ENCODE assay signal across 18 cellular contexts in genomic region chr14:91389173-91389572, GRCh38. TPM values are rescaled to one million over a fixed set of nuclear protein-coding genes. Genes with fewer than 3 reads are reported as not detected.
DNase-seq lines count a peak whose midpoint lies in the region; ATAC-seq, FAIRE-seq and TF ChIP-seq lines count a peak whose summit lies in the region.
"Had no signal": no experiment of that assay in that cellular context is flagged by ENCODE, and none has a peak within 500 bp of the region (broad histone marks: within the 10 kb centered on the region; RNA-seq: fewer than 3 reads in every experiment).

No MANE protein-coding gene starts in this region.

- H4K20me1 ChIP-seq in OCI-LY1 (ENCODE audit: insufficient read depth, low read length), result no peaks in the 10 kb centered on the region
- H4K20me1 ChIP-seq in GM12878 (ENCODE audit: control insufficient read depth, insufficient read depth), result peaks cover 10% of the 10 kb centered on the region; the same call in 1 of the 2 replicates

- TF ChIP-seq EP300 in GM12878 (IDR thresholded peaks at IDR 0.05; ENCODE audit: borderline replicate concordance in 1 of 2, control insufficient read depth in 1 of 2, low read depth in 2 of 2, low read length in 2 of 2), result no peak
- no peak for TF ChIP-seq EP300 in stomach (IDR thresholded peaks at IDR 0.05)

- no peaks in the 10 kb centered on the region for H3K27me3 Mint-ChIP-seq in T-helper 2 cell treated with Interferon-gamma antibody and Interleukin-4, amounts not matched to agents 5 μg/mL and 100 μg/mL, for 36 hours (ENCODE audit: low read depth)
- no peaks in the 10 kb centered on the region for H3K27me3 Mint-ChIP-seq in naive thymus-derived CD4-positive, alpha-beta T cell
- H3K27me3 Mint-ChIP-seq: progenitor cell of endocrine pancreas had no signal

- no peaks in the 10 kb centered on the region for H3F3A ChIP-seq in OCI-LY1 (ENCODE audit: insufficient read depth, low read length)

- H3K4me3 Mint-ChIP-seq in T-helper 2 cell treated with Interferon-gamma antibody and Interleukin-4, amounts not matched to agents 5 μg/mL and 100 μg/mL, for 36 hours, result peak overlapping the region; percentile 36
- peak overlapping the region in 8 of 10 donors; percentile 26 to 92 (median 75) for H3K4me3 Mint-ChIP-seq in naive thymus-derived CD4-positive, alpha-beta T cell

- POLR2A ChIA-PET in GM12878 (lab: Charles Lee), result interaction anchor here (1.0 to 4.2 kb wide), 4 partner anchors 10 to 22 kb away, joined by 3 to 18 read pairs (median 4); no protein-coding TSS in a partner anchor
- POLR2A ChIA-PET in naive thymus-derived CD4-positive, alpha-beta T cell (lab: Charles Lee), result interaction anchor here (0.6 to 22.3 kb wide), 7 partner anchors 8 to 470 kb away, joined by 3 to 328 read pairs (median 11); partner anchors contain the start of gene CCDC88C

- SMC1A ChIA-PET in GM12878 (lab: Charles Lee; ENCODE audit: uncharacterized antibody, unreplicated experiment), result interaction anchor here (1.6 to 3.1 kb wide), 6 partner anchors 9 to 43 kb away, joined by 5 to 21 read pairs (median 11); no protein-coding TSS in a partner anchor

- H3K79me2 ChIP-seq in OCI-LY1 (ENCODE audit: insufficient read depth, low read length) (peaks cover 98% of the 10 kb centered on the region), GM12878 (ENCODE audit: control insufficient read depth, insufficient read depth, low read length) (peaks cover 94% of the 10 kb centered on the region)

- H3K9ac ChIP-seq in OCI-LY1 (ENCODE audit: low read length), result no peak overlapping the region
- H3K9ac ChIP-seq in GM12878 (ENCODE audit: control insufficient read depth, insufficient read depth, low read length), result peak overlapping the region; percentile 38

- H3K4me2 ChIP-seq in OCI-LY1 (ENCODE audit: low read length) (no peak overlapping the region), GM12878 (ENCODE audit: control insufficient read depth, insufficient read depth) (peak overlapping the region; percentile 66; the same call in 1 of the 2 replicates)

- peaks cover 30% of the 10 kb centered on the region for H3K36me3 Mint-ChIP-seq in T-helper 2 cell treated with Interferon-gamma antibody and Interleukin-4, amounts not matched to agents 5 μg/mL and 100 μg/mL, for 36 hours (ENCODE audit: low read depth)
- peaks cover 0 to 11% (median 7%) of the 10 kb centered on the region in 5 donors for H3K36me3 Mint-ChIP-seq in naive thymus-derived CD4-positive, alpha-beta T cell

- H3K27ac ChIP-seq in OCI-LY1 (ENCODE audit: low read depth, low read length, poor library complexity, severe bottlenecking) (peak overlapping the region; percentile 29), GM12878 (ENCODE audit: control insufficient read depth, insufficient read depth) (peak overlapping the region; percentile 88), stomach (peak overlapping the region in 2 of 5 donors; percentile 72 to 75), testis (no peak overlapping the region)
- peak overlapping the region; percentile 60 for H3K27ac ChIP-seq in naive thymus-derived CD4-positive, alpha-beta T cell (ENCODE audit: low read depth, low read length)
- H3K27ac ChIP-seq: 22Rv1, SK-N-MC had no signal

- H2AFZ ChIP-seq in OCI-LY1 (ENCODE audit: low read length), result no peak overlapping the region
- no peak overlapping the region for H2AFZ ChIP-seq in GM12878 (ENCODE audit: control insufficient read depth, low read depth, low read length)

- H3K4me1 Mint-ChIP-seq in T-helper 2 cell treated with Interferon-gamma antibody and Interleukin-4, amounts not matched to agents 5 μg/mL and 100 μg/mL, for 36 hours (ENCODE audit: low read depth), result peaks cover 68% of the 10 kb centered on the region
- peaks cover 63 to 98% (median 88%) of the 10 kb centered on the region in 7 donors for H3K4me1 Mint-ChIP-seq in naive thymus-derived CD4-positive, alpha-beta T cell

- BruUV-seq in GM12878 (replicated peaks; lab: Mats Ljungman, UMichigan), result no TSS peak

- H3K9me3 ChIP-seq in OCI-LY1 (ENCODE audit: low read length), result no peaks in the 10 kb centered on the region
- H3K9me3 ChIP-seq in GM12878 (replicated peaks; ENCODE audit: control insufficient read depth, insufficient read depth, low read length), result no peaks in the 10 kb centered on the region
- H3K9me3 ChIP-seq in naive thymus-derived CD4-positive, alpha-beta T cell (ENCODE audit: control insufficient read depth in 2 of 3, low read length in 3 of 3), result no peaks in the 10 kb centered on the region
- H3K9me3 ChIP-seq in stomach, result no peaks in the 10 kb centered on the region
- H3K9me3 ChIP-seq in testis, result no peaks in the 10 kb centered on the region
- H3K9me3 ChIP-seq: spleen had no signal

- H3K4me1 ChIP-seq in OCI-LY1 (ENCODE audit: insufficient read depth, low read length, severe bottlenecking) (peaks cover 87% of the 10 kb centered on the region), GM12878 (ENCODE audit: control insufficient read depth, insufficient read depth, low read length) (peaks cover 59% of the 10 kb centered on the region), stomach (peaks cover 24 to 75% (median 36%) of the 10 kb centered on the region in 4 donors), testis (peaks cover 3% of the 10 kb centered on the region)
- peaks cover 92 to 95% of the 10 kb centered on the region in 2 donors for H3K4me1 ChIP-seq in naive thymus-derived CD4-positive, alpha-beta T cell (ENCODE audit: control insufficient read depth in 2 of 2, insufficient read depth in 2 of 2, low read length in 2 of 2)

- H3K4me3 ChIP-seq in OCI-LY1 (ENCODE audit: low read depth, low read length, poor library complexity, severe bottlenecking) (no peak overlapping the region), GM12878 (no peak overlapping the region; the same call in 1 of the 2 replicates), stomach (no peak overlapping the region), testis (no peak overlapping the region)
- peak overlapping the region; percentile 24 for H3K4me3 ChIP-seq in naive thymus-derived CD4-positive, alpha-beta T cell (ENCODE audit: low read length)
- H3K4me3 ChIP-seq: SK-N-MC had no signal

- RAD21 ChIA-PET in GM12878 (lab: Charles Lee; ENCODE audit: unreplicated experiment), result interaction anchor here (1.2 to 2.4 kb wide), 7 partner anchors 11 to 39 kb away, joined by 3 to 10 read pairs (median 6); no protein-coding TSS in a partner anchor

- H3K9me3 Mint-ChIP-seq in T-helper 2 cell treated with Interferon-gamma antibody and Interleukin-4, amounts not matched to agents 5 μg/mL and 100 μg/mL, for 36 hours, result no peaks in the 10 kb centered on the region
- H3K9me3 Mint-ChIP-seq in naive thymus-derived CD4-positive, alpha-beta T cell, result no peaks in the 10 kb centered on the region

- in situ Hi-C loops in GM12878 (cut with MboI), result no loop called here

- H3K36me3 ChIP-seq in OCI-LY1 (ENCODE audit: insufficient read depth, low read length) (peaks cover 47% of the 10 kb centered on the region; the same call in 1 of the 2 replicates), GM12878 (ENCODE audit: control insufficient read depth in 2 of 2, insufficient read depth in 2 of 2, low read length in 1 of 2) (peaks cover 19 to 24% of the 10 kb centered on the region in 2 experiments), stomach (no peaks in the 10 kb centered on the region), testis (ENCODE audit: low read depth, missing control alignments) (no peaks in the 10 kb centered on the region)
- H3K36me3 ChIP-seq in naive thymus-derived CD4-positive, alpha-beta T cell (ENCODE audit: control insufficient read depth in 2 of 3, insufficient read depth in 3 of 3, low read length in 3 of 3), result peaks cover 0 to 12% (median 0%) of the 10 kb centered on the region in 3 experiments

- no peak for TF ChIP-seq RAD21 in GM12878 (IDR thresholded peaks at IDR 0.05; ENCODE audit: insufficient read depth, low read depth, low read length)

- FAIRE-seq in GM12878 (lab: Jason Lieb, UNC), result no peak
- FAIRE-seq: astrocyte had no signal

- no peaks in the 10 kb centered on the region for H3K9me2 ChIP-seq in OCI-LY1 (ENCODE audit: low read depth, low read length)

- ATAC-seq in GM12878, result no peak
- ATAC-seq in naive thymus-derived CD4-positive, alpha-beta T cell, result no peak
- ATAC-seq in HG03025 (IDR thresholded peaks at IDR 0.05; ENCODE audit: low FRiP score, unreplicated experiment), result no peak

- no peak for DNase-seq in T-helper 2 cell treated with Interferon-gamma antibody and Interleukin-4, amounts not matched to agents 5 μg/mL and 100 μg/mL, for 36 hours (ENCODE audit: low spot score)
- DNase-seq in T-helper 2 cell, result no peak
- no peak for DNase-seq in GM12878 (ENCODE audit: low read depth, low spot score)
- no peak for DNase-seq in naive thymus-derived CD4-positive, alpha-beta T cell
- no peak for DNase-seq in stomach
- no peak for DNase-seq in testis
- DNase-seq: hippocampal formation, Karpas-422, NCI-H1694 treated with DMSO at 0.1 percent for 48 hours, NCI-H510A, OCI-M1, spleen had no signal

- no peak for TF ChIP-seq CTCF in OCI-LY1 (IDR thresholded peaks at IDR 0.05; ENCODE audit: low read length)
- TF ChIP-seq CTCF in GM12878 (IDR thresholded peaks at IDR 0.05 in 2 of 3, conservative IDR thresholded peaks at IDR 0.05 in 1 of 3; ENCODE audit: control insufficient read depth in 2 of 3, extremely low read depth in 1 of 3, insufficient read depth in 1 of 3, low read depth in 3 of 3, low read length in 3 of 3), result no peak
- TF ChIP-seq CTCF in stomach (IDR thresholded peaks at IDR 0.05), result no peak
- no peak for TF ChIP-seq CTCF in testis (IDR thresholded peaks at IDR 0.05)

- intact Hi-C loops in GM12878 (cut with micrococcal nuclease; ENCODE audit: unreplicated experiment) (no loop called here), stomach (cut with DNase I; ENCODE audit: low total_unique reads) (no loop called here), testis (cut with DNase I; ENCODE audit: low total_unique reads) (no loop called here)
- intact Hi-C loops in naive thymus-derived CD4-positive, alpha-beta T cell (cut with micrococcal nuclease), result no loop called here

- 97% methylated on average over 5 of the region's 5 CpGs for WGBS in GM12878 (ENCODE audit: insufficient coverage, insufficient replicate concordance, low lambda C conversion rate, missing lambda C conversion rate)
- WGBS in stomach, 5 donors, result 67 to 86% (median 72%) methylated on average over 5 of the region's 5 CpGs
- 72 to 82% methylated on average over 5 of the region's 5 CpGs for WGBS in testis, 2 donors

- CTCF ChIA-PET in GM12878 (lab: Yijun Ruan, JAX), result interaction anchor here (1.2 to 2.0 kb wide), 3 partner anchors 10 to 66 kb away, joined by 4 to 8 read pairs (median 5); no protein-coding TSS in a partner anchor
- CTCF ChIA-PET in naive thymus-derived CD4-positive, alpha-beta T cell (lab: Charles Lee), result interaction anchor here (0.9 to 1.8 kb wide), 2 partner anchors 10 to 19 kb away, joined by 4 to 5 read pairs; no protein-coding TSS in a partner anchor

- H3K27ac Mint-ChIP-seq in T-helper 2 cell treated with Interferon-gamma antibody and Interleukin-4, amounts not matched to agents 5 μg/mL and 100 μg/mL, for 36 hours, result peak overlapping the region; percentile 57
- peak overlapping the region; percentile 12 to 93 (median 82) for H3K27ac Mint-ChIP-seq in naive thymus-derived CD4-positive, alpha-beta T cell

- H3K27me3 ChIP-seq in OCI-LY1 (ENCODE audit: insufficient read depth, low read length), result no peaks in the 10 kb centered on the region
- no peaks in the 10 kb centered on the region for H3K27me3 ChIP-seq in GM12878 (replicated peaks in 1 of 2; ENCODE audit: control insufficient read depth in 2 of 2, insufficient read depth in 2 of 2, low read length in 1 of 2)
- H3K27me3 ChIP-seq in naive thymus-derived CD4-positive, alpha-beta T cell (ENCODE audit: control insufficient read depth in 2 of 2, insufficient read depth in 2 of 2, low read length in 2 of 2), result no peaks in the 10 kb centered on the region
- no peaks in the 10 kb centered on the region for H3K27me3 ChIP-seq in stomach
- no peaks in the 10 kb centered on the region for H3K27me3 ChIP-seq in testis
- H3K27me3 ChIP-seq: spleen had no signal

- TF ChIP-seq POLR2A in GM12878 (IDR thresholded peaks at IDR 0.05; ENCODE audit: low read depth, low read length) (no peak), stomach (IDR thresholded peaks at IDR 0.05) (no peak), testis (IDR thresholded peaks at IDR 0.05) (no peak)

RNA-seq across cellular contexts. Expression of gene CCDC88C, which starts 28.4 kb away (rescaled TPM):
- 423 and 447 TPM in 2 replicates for total RNA-seq in GM12878 (2013; cell fraction: nucleolus; rRNA removed)
- total RNA-seq in GM12878 (2014; rRNA removed), result 48.4 and 48.8 TPM in 2 replicates
- total RNA-seq in GM12878 (2014; rRNA removed; fragmentation: Illumina TruSeq; extraction: Trizol), result 35.7 and 41.3 TPM in 2 replicates
- 71.3 and 79.6 TPM in 2 replicates for total RNA-seq in GM12878 (2021)
- polyA plus RNA-seq in GM12878 (2011; ENCODE audit: low read depth), result 18.5 TPM
- polyA plus RNA-seq in GM12878 (2011; rRNA removed), result 37.2 and 39.7 TPM in 2 replicates
- polyA plus RNA-seq in GM12878 (2011; cell fraction: cytosol; rRNA removed), result 37.8 and 40.4 TPM in 2 replicates
- 123 and 167 TPM in 2 replicates for polyA plus RNA-seq in GM12878 (2011; cell fraction: nucleus; rRNA removed)
- 34.9 and 39.6 TPM in 2 replicates for polyA plus RNA-seq in GM12878 (2012)
- polyA plus RNA-seq in GM12878 (2014; fragmentation: Illumina TruSeq; extraction: Trizol), result 20.2 and 31.3 TPM in 2 replicates
- 1 to 10 TPM; 4.0 to 7.0 TPM for polyA plus RNA-seq in GM12878 (2014; fragmentation: Nextera tagmentation; extraction: Ambion mirVana)
- polyA plus RNA-seq in GM12878 (2014; rRNA removed), result 53.5 and 66.2 TPM in 2 replicates
- 10 to 100 TPM; 28.9 to 33.4 TPM for polyA plus RNA-seq in GM12878 (2016; fragmentation: Nextera tagmentation; extraction: Ambion mirVana)
- 69.8 and 107 TPM in 2 replicates for polyA minus RNA-seq in GM12878 (2011; rRNA and poly(A)+ RNA removed)
- 26.6 and 28.2 TPM in 2 replicates for polyA minus RNA-seq in GM12878 (2011; cell fraction: cytosol; rRNA and poly(A)+ RNA removed)
- 97.0 and 159 TPM in 2 replicates for polyA minus RNA-seq in GM12878 (2011; cell fraction: nucleus; rRNA and poly(A)+ RNA removed)
- total RNA-seq in naive thymus-derived CD4-positive, alpha-beta T cell, result 100 to 1,000 TPM; 189 to 324 (median 277) TPM
- 10 to 100 TPM; 23.6 to 44.9 TPM for polyA plus RNA-seq in naive thymus-derived CD4-positive, alpha-beta T cell
- total RNA-seq in stomach, result 10 to 100 TPM; 19.3 to 66.9 (median 41.5) TPM
- polyA plus RNA-seq in stomach, result 10 to 100 TPM; 10.5 to 13.0 (median 12.4) TPM
- 10 to 100 TPM; 47.4 to 51.3 TPM for total RNA-seq in testis
- polyA plus RNA-seq in testis (ENCODE audit: insufficient read depth, low read depth, low replicate concordance), result 36.5 TPM

Comparison
In these comparisons a context has a peak if more than half of its experiments do, and no peak if none do; other contexts are left out.
1. H3K27ac ChIP-seq: peak in OCI-LY1 (single experiment), GM12878 (single experiment) and naive thymus-derived CD4-positive, alpha-beta T cell (single experiment); none in testis (0 of 2).